Comparison of ENCODE assay signal across 13 cellular contexts in the genomic region with DNA sequence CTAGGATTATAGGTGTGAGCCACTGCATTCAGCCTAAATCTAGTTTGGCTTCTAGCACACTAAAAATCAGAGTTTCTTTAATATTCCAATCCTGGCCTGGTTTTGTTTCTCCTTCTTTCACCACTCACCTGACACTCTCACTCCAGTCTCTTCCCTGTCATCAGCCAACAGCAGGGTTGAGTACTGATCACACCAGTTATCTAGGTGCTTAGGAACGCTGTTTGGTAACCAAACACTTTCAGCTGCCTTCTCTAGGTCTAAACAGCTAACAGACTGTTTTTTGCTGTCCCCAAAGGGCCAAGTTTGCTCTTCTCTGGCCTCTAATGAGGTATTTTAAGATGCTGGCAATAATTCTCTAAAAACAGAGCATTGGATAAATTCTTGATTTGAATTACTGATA. TPM values are rescaled to one million over a fixed set of nuclear protein-coding genes. Genes with fewer than 3 reads are reported as not detected.
DNase-seq lines count a peak whose midpoint lies in the region; ATAC-seq and TF ChIP-seq lines count a peak whose summit lies in the region.
"Had no signal": no experiment of that assay in that cellular context is flagged by ENCODE, and none has a peak within 500 bp of the region (broad histone marks: within the 10 kb centered on the region; RNA-seq: fewer than 3 reads in every experiment).

No MANE protein-coding gene starts in this region.

- H3K27me3 ChIP-seq in SK-N-SH (ENCODE audit: insufficient read depth), result no peaks in the 10 kb centered on the region
- H3K27me3 ChIP-seq in parathyroid adenoma (ENCODE audit: control insufficient read depth, insufficient read depth, low read length), result no peaks in the 10 kb centered on the region
- H3K27me3 ChIP-seq: hepatocyte had no signal

- no peaks in the 10 kb centered on the region for H3K9me2 ChIP-seq in SK-N-SH

- 67% methylated on average over 1 of the region's 1 CpG for WGBS in SK-N-SH (ENCODE audit: low lambda C conversion rate)

- H3K27me3 Mint-ChIP-seq in activated B cell treated with CpG ODN at 0.5 μM for 24 hours, result peaks cover 28% of the 10 kb centered on the region

- 0 out of 2 replicates have a peak overlapping the region, but pooled peaks have one; percentile 29 for H2AFZ ChIP-seq in SK-N-SH (ENCODE audit: low read depth)
- H2AFZ ChIP-seq in parathyroid adenoma, result peak overlapping the region; percentile 73
- H2AFZ ChIP-seq: hepatocyte had no signal

- H3K9me3 Mint-ChIP-seq in activated B cell treated with CpG ODN at 0.5 μM for 24 hours, result no peaks in the 10 kb centered on the region

- ATAC-seq in SK-N-SH treated with all-trans-retinoic acid at 6 μM for 48 hours, result no peak; the same call in 2 of the 3 replicates
- peak; percentile 25 for ATAC-seq in HG02852 (IDR thresholded peaks at IDR 0.05; ENCODE audit: unreplicated experiment)
- no peak for ATAC-seq in activated B cell treated with CpG ODN at 0.5 μM for 24 hours (ENCODE audit: low read depth)
- ATAC-seq in HG03442 (IDR thresholded peaks at IDR 0.05; ENCODE audit: unreplicated experiment), result no peak
- no peak for ATAC-seq in HG03159 (IDR thresholded peaks at IDR 0.05; ENCODE audit: unreplicated experiment)

- no peaks in the 10 kb centered on the region for H3F3A ChIP-seq in SK-N-SH (replicated peaks; ENCODE audit: insufficient read depth)

- H3K4me3 Mint-ChIP-seq in activated B cell treated with CpG ODN at 0.5 μM for 24 hours, result peak overlapping the region; percentile 17

- H3K4me1 ChIP-seq in SK-N-SH (ENCODE audit: control insufficient read depth in 1 of 2, insufficient read depth in 2 of 2, low read depth in 1 of 2, low read length in 1 of 2) (no peaks in the 10 kb centered on the region), parathyroid adenoma (no peaks in the 10 kb centered on the region)

- no peak for TF ChIP-seq CTCF in SK-N-SH (IDR thresholded peaks at IDR 0.05)
- TF ChIP-seq CTCF in activated B cell treated with CpG ODN at 0.5 μM for 24 hours (IDR thresholded peaks at IDR 0.05), result no peak
- TF ChIP-seq CTCF in parathyroid adenoma (IDR thresholded peaks at IDR 0.05), result no peak

- TF ChIP-seq EP300 in SK-N-SH (IDR thresholded peaks at IDR 0.05; ENCODE audit: borderline replicate concordance in 1 of 2, low read depth in 1 of 2, low read length in 1 of 2), result no peak

- no peak overlapping the region for H3K4me3 ChIP-seq in SK-N-SH (ENCODE audit: low read depth in 2 of 2, low read length in 1 of 2)
- H3K4me3 ChIP-seq in parathyroid adenoma (ENCODE audit: low read depth, low read length), result no peak overlapping the region
- H3K4me3 ChIP-seq: hepatocyte had no signal

- peaks cover 37% of the 10 kb centered on the region for H3K4me1 Mint-ChIP-seq in activated B cell treated with CpG ODN at 0.5 μM for 24 hours

- H3K9me3 ChIP-seq in SK-N-SH, result no peaks in the 10 kb centered on the region
- H3K9me3 ChIP-seq in parathyroid adenoma (ENCODE audit: control insufficient read depth, low read length), result no peaks in the 10 kb centered on the region

- POLR2A ChIA-PET in SK-N-SH (lab: Yijun Ruan, JAX) (no interaction called here), activated B cell treated with CpG ODN at 0.5 μM for 24 hours (lab: Charles Lee) (interaction anchor here (0.7 kb wide), 1 partner anchor 11 kb away, joined by 5 read pairs; no protein-coding TSS in a partner anchor)

- CTCF ChIA-PET in SK-N-SH (lab: Yijun Ruan, JAX) (no interaction called here), activated B cell treated with CpG ODN at 0.5 μM for 24 hours (lab: Charles Lee) (no interaction called here)

- no peaks in the 10 kb centered on the region for H3K36me3 Mint-ChIP-seq in activated B cell treated with CpG ODN at 0.5 μM for 24 hours (ENCODE audit: low read depth)

- no peaks in the 10 kb centered on the region for H4K20me1 ChIP-seq in SK-N-SH (ENCODE audit: insufficient read depth)

- intact Hi-C loops in activated B cell treated with CpG ODN at 0.5 μM for 24 hours (cut with micrococcal nuclease), result loop anchor here (2.0 kb wide), 1 partner anchor 17 kb away; a partner anchor contains a TSS

- no peaks in the 10 kb centered on the region for H3K36me3 ChIP-seq in SK-N-SH (replicated peaks in 1 of 2; ENCODE audit: control insufficient read depth in 1 of 2, insufficient read depth in 2 of 2, low read length in 1 of 2)
- no peaks in the 10 kb centered on the region for H3K36me3 ChIP-seq in parathyroid adenoma (ENCODE audit: control insufficient read depth, insufficient read depth, low read length)

- no peaks in the 10 kb centered on the region for H3K79me2 ChIP-seq in SK-N-SH (ENCODE audit: insufficient read depth)
- no peaks in the 10 kb centered on the region for H3K79me2 ChIP-seq in parathyroid adenoma
- H3K79me2 ChIP-seq: hepatocyte had no signal

- TF ChIP-seq RAD21 in SK-N-SH (IDR thresholded peaks at IDR 0.05; ENCODE audit: low read length), result no peak

- H3K27ac ChIP-seq in SK-N-SH (ENCODE audit: low read depth in 2 of 2, low read length in 1 of 2) (no peak overlapping the region), parathyroid adenoma (no peak overlapping the region)
- H3K27ac ChIP-seq: hepatocyte had no signal

- no peak overlapping the region for H3K4me2 ChIP-seq in SK-N-SH
- H3K4me2 ChIP-seq in parathyroid adenoma (ENCODE audit: low read length), result no peak overlapping the region
- H3K4me2 ChIP-seq: hepatocyte had no signal

- DNase-seq in SK-N-SH (no peak), activated B cell treated with CpG ODN at 0.5 μM for 24 hours (no peak), GDM1 (lab: John Stamatoyannopoulos, UW) (no peak)
- DNase-seq: anterior cingulate cortex; DMS79 treated with DMSO at 0.1 percent for 48 hours; NCI-H510A; stimulated activated CD4-positive, alpha-beta T cell treated with anti-CD3 and anti-CD28 coated beads, Interleukin-4, amount 100 ng/mL, for 4 hours had no signal

- no peak overlapping the region for H3K27ac Mint-ChIP-seq in activated B cell treated with CpG ODN at 0.5 μM for 24 hours

- H3K9ac ChIP-seq in SK-N-SH (no peak overlapping the region), parathyroid adenoma (no peak overlapping the region)

TF ChIP-seq in SK-N-SH, 30 proteins besides CTCF, POLR2A, EP300 and RAD21 (continues in another document):
- TF ChIP-seq TCF12 (IDR thresholded peaks at IDR 0.05) (no peak), SMC3 (IDR thresholded peaks at IDR 0.05; ENCODE audit: low read depth, low read length) (no peak), SIN3A (IDR thresholded peaks at IDR 0.05; ENCODE audit: borderline replicate concordance, low read depth, low read length) (no peak), GATA2 (CRISPR knock-in tag; IDR thresholded peaks at IDR 0.05) (no peak), FOXM1 (IDR thresholded peaks at IDR 0.05; ENCODE audit: low read depth) (no peak), GABPA (IDR thresholded peaks at IDR 0.05; ENCODE audit: low read depth) (no peak), NFIC (IDR thresholded peaks at IDR 0.05; ENCODE audit: borderline replicate concordance) (no peak)
- TF ChIP-seq, protein P1, sequence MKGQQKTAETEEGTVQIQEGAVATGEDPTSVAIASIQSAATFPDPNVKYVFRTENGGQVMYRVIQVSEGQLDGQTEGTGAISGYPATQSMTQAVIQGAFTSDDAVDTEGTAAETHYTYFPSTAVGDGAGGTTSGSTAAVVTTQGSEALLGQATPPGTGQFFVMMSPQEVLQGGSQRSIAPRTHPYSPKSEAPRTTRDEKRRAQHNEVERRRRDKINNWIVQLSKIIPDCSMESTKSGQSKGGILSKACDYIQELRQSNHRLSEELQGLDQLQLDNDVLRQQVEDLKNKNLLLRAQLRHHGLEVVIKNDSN (IDR thresholded peaks at IDR 0.05; ENCODE audit: borderline replicate concordance, low read depth), result no peak
- TF ChIP-seq, protein P2, sequence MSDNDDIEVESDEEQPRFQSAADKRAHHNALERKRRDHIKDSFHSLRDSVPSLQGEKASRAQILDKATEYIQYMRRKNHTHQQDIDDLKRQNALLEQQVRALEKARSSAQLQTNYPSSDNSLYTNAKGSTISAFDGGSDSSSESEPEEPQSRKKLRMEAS (IDR thresholded peaks at IDR 0.05; ENCODE audit: low read depth), result no peak

TF ChIP-seq in SK-N-SH treated with all-trans-retinoic acid at 6 μM for 48 hours, 23 proteins besides CTCF, POLR2A, EP300 and RAD21:
- TF ChIP-seq, protein P3, sequence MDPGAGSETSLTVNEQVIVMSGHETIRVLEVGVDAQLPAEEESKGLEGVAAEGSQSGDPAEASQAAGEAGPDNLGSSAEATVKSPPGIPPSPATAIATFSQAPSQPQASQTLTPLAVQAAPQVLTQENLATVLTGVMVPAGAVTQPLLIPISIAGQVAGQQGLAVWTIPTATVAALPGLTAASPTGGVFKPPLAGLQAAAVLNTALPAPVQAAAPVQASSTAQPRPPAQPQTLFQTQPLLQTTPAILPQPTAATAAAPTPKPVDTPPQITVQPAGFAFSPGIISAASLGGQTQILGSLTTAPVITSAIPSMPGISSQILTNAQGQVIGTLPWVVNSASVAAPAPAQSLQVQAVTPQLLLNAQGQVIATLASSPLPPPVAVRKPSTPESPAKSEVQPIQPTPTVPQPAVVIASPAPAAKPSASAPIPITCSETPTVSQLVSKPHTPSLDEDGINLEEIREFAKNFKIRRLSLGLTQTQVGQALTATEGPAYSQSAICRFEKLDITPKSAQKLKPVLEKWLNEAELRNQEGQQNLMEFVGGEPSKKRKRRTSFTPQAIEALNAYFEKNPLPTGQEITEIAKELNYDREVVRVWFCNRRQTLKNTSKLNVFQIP (CRISPR knock-in tag; IDR thresholded peaks at IDR 0.05; ENCODE audit: borderline replicate concordance, low read depth), result no peak

RNA-seq across cellular contexts. Expression of a gene that starts 17.7 kb away (rescaled TPM):
- 1.9 and 2.7 TPM in 2 replicates for polyA plus RNA-seq in SK-N-SH (2012; rRNA removed)
- polyA plus RNA-seq in SK-N-SH (2012; cell fraction: cytosol; rRNA removed), result 1.8 and 2.3 TPM in 2 replicates
- 0.80 and 1.8 TPM in 2 replicates for polyA plus RNA-seq in SK-N-SH (2012; cell fraction: nucleus; rRNA removed)
- total RNA-seq in activated B cell treated with CpG ODN at 0.5 μM for 24 hours, result 1.1 and 1.2 TPM in 2 replicates
